28 cellular contexts compared by ENCODE assay signal in genomic region chr17:4341616-4341977, GRCh38. TPM values are rescaled to one million over a fixed set of nuclear protein-coding genes. Genes with fewer than 3 reads are reported as not detected.
DNase-seq lines count a peak whose midpoint lies in the region; ATAC-seq and TF ChIP-seq lines count a peak whose summit lies in the region.
"Had no signal": no experiment of that assay in that cellular context is flagged by ENCODE, and none has a peak within 500 bp of the region (broad histone marks: within the 10 kb centered on the region; RNA-seq: fewer than 3 reads in every experiment).

No MANE protein-coding gene starts in this region.

- H3K4me3 ChIP-seq in right atrium auricular region (no peak overlapping the region), left ventricle myocardium inferior (no peak overlapping the region), smooth muscle cell (no peak overlapping the region), right lobe of liver (no peak overlapping the region), PC-9 (no peak overlapping the region)
- H3K4me3 ChIP-seq: dorsolateral prefrontal cortex, sigmoid colon, upper lobe of right lung had no signal

- CTCF ChIA-PET in PC-9 (lab: Charles Lee) = no interaction called here

- no TSS peak for BruUV-seq in PC-9 (replicated peaks; lab: Mats Ljungman, UMichigan)

- H3K9me3 ChIP-seq in right atrium auricular region (no peaks in the 10 kb centered on the region), left ventricle myocardium inferior (replicated peaks) (no peaks in the 10 kb centered on the region), smooth muscle cell (replicated peaks; ENCODE audit: low read depth) (no peaks in the 10 kb centered on the region), right lobe of liver (no peaks in the 10 kb centered on the region), PC-9 (ENCODE audit: insufficient read depth, low read depth) (no peaks in the 10 kb centered on the region)
- H3K9me3 ChIP-seq: sigmoid colon, upper lobe of right lung had no signal

- H3K9me2 ChIP-seq in PC-9 (ENCODE audit: insufficient read depth) = no peaks in the 10 kb centered on the region

- no peak overlapping the region for H3K9ac ChIP-seq in smooth muscle cell (ENCODE audit: low read depth)

- peaks cover 0 to 27% of the 10 kb centered on the region in 2 donors for H3K4me1 ChIP-seq in right atrium auricular region
- peaks cover 79% of the 10 kb centered on the region for H3K4me1 ChIP-seq in left ventricle myocardium inferior
- peaks cover 12% of the 10 kb centered on the region for H3K4me1 ChIP-seq in smooth muscle cell (ENCODE audit: low read depth)
- peaks cover 0 to 19% (median 0%) of the 10 kb centered on the region in 4 donors for H3K4me1 ChIP-seq in right lobe of liver
- peaks cover 17% of the 10 kb centered on the region for H3K4me1 ChIP-seq in PC-9 (replicated peaks; ENCODE audit: insufficient read depth)

- H3K36me3 ChIP-seq in right atrium auricular region = no peaks in the 10 kb centered on the region
- no peaks in the 10 kb centered on the region for H3K36me3 ChIP-seq in left ventricle myocardium inferior
- H3K36me3 ChIP-seq in smooth muscle cell (ENCODE audit: low read depth) = no peaks in the 10 kb centered on the region
- no peaks in the 10 kb centered on the region for H3K36me3 ChIP-seq in right lobe of liver
- H3K36me3 ChIP-seq in PC-9 (ENCODE audit: low read depth) = no peaks in the 10 kb centered on the region
- H3K36me3 ChIP-seq: sigmoid colon, upper lobe of right lung had no signal

- peaks cover 100% of the 10 kb centered on the region for H4K20me1 ChIP-seq in smooth muscle cell (ENCODE audit: low read depth)
- peaks cover 92% of the 10 kb centered on the region for H4K20me1 ChIP-seq in PC-9 (ENCODE audit: insufficient read depth)

- H2AFZ ChIP-seq in smooth muscle cell (ENCODE audit: low read depth) = no peak overlapping the region
- H2AFZ ChIP-seq in PC-9 = no peak overlapping the region

- 26% methylated on average over 4 of the region's 4 CpGs for WGBS in smooth muscle cell (ENCODE audit: low lambda C conversion rate)
- WGBS in right lobe of liver (ENCODE audit: insufficient coverage, low coverage, low lambda C conversion rate, missing lambda C conversion rate) = 93% methylated on average over 4 of the region's 4 CpGs

- peaks cover 100% of the 10 kb centered on the region for H3K79me2 ChIP-seq in smooth muscle cell (ENCODE audit: low read depth)
- H3K79me2 ChIP-seq in PC-9 (ENCODE audit: low read depth) = peaks cover 100% of the 10 kb centered on the region

- ATAC-seq in Right ventricle myocardium inferior (peak; percentile 45), right lobe of liver (no peak)
- ATAC-seq: activated CD4-positive, CD25-positive, alpha-beta regulatory T cell treated with anti-CD3 and anti-CD28 coated beads, Interleukin-2, amount 50 U/mL, for 24 hours; left lobe of liver; natural killer cell treated with Interleukin-12 subunit alpha and Interleukin-12 subunit beta and Interleukin-15 and Interleukin-18, amount 100 ng/mL, for 72 hours; upper lobe of right lung had no signal

- no peaks in the 10 kb centered on the region for H3K27me3 ChIP-seq in right atrium auricular region
- H3K27me3 ChIP-seq in left ventricle myocardium inferior (ENCODE audit: low read depth) = no peaks in the 10 kb centered on the region
- no peaks in the 10 kb centered on the region for H3K27me3 ChIP-seq in smooth muscle cell (ENCODE audit: low read depth)
- H3K27me3 ChIP-seq in right lobe of liver = no peaks in the 10 kb centered on the region
- no peaks in the 10 kb centered on the region for H3K27me3 ChIP-seq in PC-9 (ENCODE audit: insufficient read depth, low read depth)
- H3K27me3 ChIP-seq: dorsolateral prefrontal cortex, sigmoid colon, upper lobe of right lung had no signal

- H3F3A ChIP-seq in smooth muscle cell (ENCODE audit: low read depth) (peaks cover 3% of the 10 kb centered on the region), PC-9 (ENCODE audit: insufficient read depth, low read depth) (peaks cover 20% of the 10 kb centered on the region; the same call in 1 of the 2 replicates)

- TF ChIP-seq POLR2A in right lobe of liver (IDR thresholded peaks at IDR 0.05) = no peak

- no peak for DNase-seq in Right ventricle myocardium inferior (ENCODE audit: missing footprints)
- DNase-seq in right atrium auricular region (ENCODE audit: low spot score) = no peak
- DNase-seq in OCI-M1 (lab: John Stamatoyannopoulos, UW) = peak; percentile 26
- DNase-seq in left ventricle myocardium inferior = no peak
- no peak for DNase-seq in smooth muscle cell (lab: John Stamatoyannopoulos, UW; ENCODE audit: unreplicated experiment)
- no peak for DNase-seq in MV-4-11 (lab: John Stamatoyannopoulos, UW)
- DNase-seq in right lobe of liver = no peak
- no peak for DNase-seq in PC-9
- DNase-seq: 8988T; activated CD4-positive, alpha-beta memory T cell treated with anti-CD3 and anti-CD28 coated beads for 36 hours; activated naive CD8-positive, alpha-beta T cell treated with anti-CD3 and anti-CD28 coated beads for 36 hours; cerebellar nuclear complex; DMS153; dorsolateral prefrontal cortex; GF-D8; H9; midbrain; NCI-H1105; NCI-H1930; NCI-H2227 treated with DMSO at 0.1 percent for 48 hours; SHP77; sigmoid colon; stimulated activated CD4-positive, alpha-beta T cell treated with anti-CD3 and anti-CD28 coated beads, Interleukin-1b, Interleukin-23, amount 100 ng/mL, for 48 hours; upper lobe of right lung had no signal

- intact Hi-C loops in Right ventricle myocardium inferior (cut with DNase I) = no loop called here
- intact Hi-C loops in left ventricle myocardium inferior (cut with micrococcal nuclease) = no loop called here
- intact Hi-C loops in right lobe of liver (cut with DNase I) = no loop called here
- intact Hi-C loops in PC-9 (cut with micrococcal nuclease; ENCODE audit: unreplicated experiment) = no loop called here

- H3K27ac ChIP-seq in right atrium auricular region (no peak overlapping the region), left ventricle myocardium inferior (replicated peaks) (peak overlapping the region; percentile 7), smooth muscle cell (ENCODE audit: low read depth) (peak overlapping the region; percentile 18), right lobe of liver (no peak overlapping the region), PC-9 (no peak overlapping the region)
- H3K27ac ChIP-seq: dorsolateral prefrontal cortex, HL-60, upper lobe of right lung had no signal

- TF ChIP-seq CTCF in right atrium auricular region (IDR thresholded peaks at IDR 0.05) = no peak
- no peak for TF ChIP-seq CTCF in left ventricle myocardium inferior (IDR thresholded peaks at IDR 0.05; ENCODE audit: borderline replicate concordance)
- TF ChIP-seq CTCF in smooth muscle cell (IDR thresholded peaks at IDR 0.05; ENCODE audit: borderline replicate concordance, insufficient read depth, poor library complexity, severe bottlenecking) = no peak
- no peak for TF ChIP-seq CTCF in right lobe of liver (IDR thresholded peaks at IDR 0.05)
- no peak for TF ChIP-seq CTCF in PC-9 (conservative IDR thresholded peaks at IDR 0.05)

- POLR2A ChIA-PET in PC-9 (lab: Charles Lee; ENCODE audit: unreplicated experiment) = interaction anchor here (0.6 kb wide), 1 partner anchor 143 kb away, joined by 4 read pairs; no protein-coding TSS in a partner anchor

- no peak overlapping the region for H3K4me2 ChIP-seq in smooth muscle cell
- H3K4me2 ChIP-seq in PC-9 = no peak overlapping the region

RNA-seq across cellular contexts. Expression of gene UBE2G1, which starts 24.9 kb away (rescaled TPM):
- 106 TPM for total RNA-seq in Right ventricle myocardium inferior
- total RNA-seq in right atrium auricular region = 10 to 100 TPM; 39.5 to 58.5 TPM
- 92.8 TPM for total RNA-seq in left ventricle myocardium inferior
- 62.3 and 63.7 TPM in 2 replicates for total RNA-seq in smooth muscle cell
- 39.9 and 52.5 TPM in 2 replicates for polyA plus RNA-seq in smooth muscle cell
- total RNA-seq in right lobe of liver = 10 to 100 TPM; 30.3 to 45.5 (median 38.8) TPM
- total RNA-seq in PC-9 (2021) = 104 and 111 TPM in 2 replicates

Comparison
In these comparisons a context has a peak if more than half of its experiments do, and no peak if none do; other contexts are left out.
1. H3K27ac ChIP-seq: peak in left ventricle myocardium inferior (single experiment) and smooth muscle cell (single experiment); none in right atrium auricular region (0 of 2), right lobe of liver (0 of 3) and PC-9 (single experiment).